ENCODE assay signal across 8 cellular contexts in genomic region chr19:3095375-3096191, GRCh38. TPM values are rescaled to one million over a fixed set of nuclear protein-coding genes. Genes with fewer than 3 reads are reported as not detected.
DNase-seq lines count a peak whose midpoint lies in the region; ATAC-seq, FAIRE-seq and TF ChIP-seq lines count a peak whose summit lies in the region.

No MANE protein-coding gene starts in this region.

- H3K4me3 ChIP-seq in Jurkat, Clone E6-1 (ENCODE audit: low read length), result no peak overlapping the region
- H3K4me3 ChIP-seq in fibroblast of villous mesenchyme (ENCODE audit: low read depth, low read length) (peak overlapping the region; percentile 93), skeletal muscle satellite cell (ENCODE audit: low read length) (peak overlapping the region; percentile 100)

- no peaks in the 10 kb centered on the region for H3K36me3 ChIP-seq in skeletal muscle satellite cell (ENCODE audit: insufficient read depth, low read length)

- DNase-seq in 8988T, result peak; percentile 37
- peak; percentile 40 for DNase-seq in Jurkat, Clone E6-1 (ENCODE audit: low read depth, low spot score)
- DNase-seq in activated T-cell treated with anti-CD3 and anti-CD28 coated beads, Interleukin-2, amount 50 U/mL, for 4 hours, result peak; percentile 68
- DNase-seq in fibroblast of villous mesenchyme (ENCODE audit: low read depth), result peak; percentile 35
- DNase-seq in NCI-H524 (lab: John Stamatoyannopoulos, UW), result no peak
- DNase-seq in urothelium cell line (ENCODE audit: low spot score), result no peak
- no peak for DNase-seq in GM19238 (ENCODE audit: insufficient read length, low spot score)

- no peaks in the 10 kb centered on the region for H3K27me3 ChIP-seq in skeletal muscle satellite cell (ENCODE audit: control insufficient read depth, insufficient read depth, low read length)

- peaks cover 19% of the 10 kb centered on the region for H3K27me3 Mint-ChIP-seq in activated T-cell treated with anti-CD3 and anti-CD28 coated beads, Interleukin-2, amount 50 U/mL, for 4 hours (ENCODE audit: low read depth)

- ATAC-seq in activated T-cell treated with anti-CD3 and anti-CD28 coated beads, Interleukin-2, amount 50 U/mL, for 4 hours, result peak; percentile 27 to 46

- H3K4me3 Mint-ChIP-seq in activated T-cell treated with anti-CD3 and anti-CD28 coated beads, Interleukin-2, amount 50 U/mL, for 4 hours, result peak overlapping the region; percentile 72

- peak overlapping the region; percentile 99 for H3K4me2 ChIP-seq in skeletal muscle satellite cell (ENCODE audit: low read length)

- no peaks in the 10 kb centered on the region for H3K9me3 ChIP-seq in skeletal muscle satellite cell (replicated peaks; ENCODE audit: low read length)

- no peak for FAIRE-seq in urothelium cell line (lab: Jason Lieb, UNC)

- TF ChIP-seq CTCF in fibroblast of villous mesenchyme (IDR thresholded peaks at IDR 0.05; ENCODE audit: insufficient read depth, low read depth, low read length), result no peak

- H3K36me3 Mint-ChIP-seq in activated T-cell treated with anti-CD3 and anti-CD28 coated beads, Interleukin-2, amount 50 U/mL, for 4 hours (ENCODE audit: insufficient read depth), result no peaks in the 10 kb centered on the region

- peaks cover 33% of the 10 kb centered on the region for H3K4me1 Mint-ChIP-seq in activated T-cell treated with anti-CD3 and anti-CD28 coated beads, Interleukin-2, amount 50 U/mL, for 4 hours (ENCODE audit: low read depth)

- peaks cover 42% of the 10 kb centered on the region for H3K4me1 ChIP-seq in skeletal muscle satellite cell (ENCODE audit: control insufficient read depth, insufficient read depth, low read length)

- no peaks in the 10 kb centered on the region for H3K9me3 Mint-ChIP-seq in activated T-cell treated with anti-CD3 and anti-CD28 coated beads, Interleukin-2, amount 50 U/mL, for 4 hours

- H3K9ac ChIP-seq in skeletal muscle satellite cell (ENCODE audit: low read depth, low read length), result peak overlapping the region; percentile 99

RNA-seq across cellular contexts. Expression of gene GNA11, which starts 1.4 kb away (rescaled TPM):
- 1.2 TPM for polyA plus RNA-seq in Jurkat, Clone E6-1 (2012; ENCODE audit: insufficient read depth, insufficient read length)
- 10 to 100 TPM in 2 of 3 donors, 1 to 10 TPM in 1; 8.0 to 13.5 (median 11.0) TPM for total RNA-seq in activated T-cell treated with anti-CD3 and anti-CD28 coated beads, Interleukin-2, amount 50 U/mL, for 4 hours
- 80.7 and 87.3 TPM in 2 replicates for total RNA-seq in fibroblast of villous mesenchyme
- total RNA-seq in skeletal muscle satellite cell (2012; rRNA removed), result 51.0 and 61.8 TPM in 2 replicates

RNA-seq across cellular contexts. Expression of gene TLE5, which starts 33.3 kb away (rescaled TPM):
- 1,043 TPM for polyA plus RNA-seq in Jurkat, Clone E6-1 (2012; ENCODE audit: insufficient read depth, insufficient read length)
- 100 to 1,000 TPM; 232 to 275 (median 258) TPM for total RNA-seq in activated T-cell treated with anti-CD3 and anti-CD28 coated beads, Interleukin-2, amount 50 U/mL, for 4 hours
- total RNA-seq in fibroblast of villous mesenchyme, result 289 and 301 TPM in 2 replicates
- total RNA-seq in skeletal muscle satellite cell (2012; rRNA removed), result 115 and 174 TPM in 2 replicates

RNA-seq across cellular contexts. Expression of gene GNA15, which starts 40.2 kb away (rescaled TPM):
- 53.0 TPM for polyA plus RNA-seq in Jurkat, Clone E6-1 (2012; ENCODE audit: insufficient read depth, insufficient read length)
- 10 to 100 TPM in 2 of 3 donors, 1 to 10 TPM in 1; 8.8 to 19.9 (median 11.3) TPM for total RNA-seq in activated T-cell treated with anti-CD3 and anti-CD28 coated beads, Interleukin-2, amount 50 U/mL, for 4 hours
- total RNA-seq in fibroblast of villous mesenchyme, result under 0.01 and 0.32 TPM in 2 replicates
- not detected in 2 replicates for total RNA-seq in skeletal muscle satellite cell (2012; rRNA removed)

Comparison
In these comparisons a context has a peak if more than half of its experiments do, and no peak if none do; other contexts are left out.
1. DNase-seq: peak in 8988T (single experiment), Jurkat, Clone E6-1 (single experiment), activated T-cell treated with anti-CD3 and anti-CD28 coated beads, Interleukin-2, amount 50 U/mL, for 4 hours (single experiment) and fibroblast of villous mesenchyme (single experiment); none in NCI-H524 (0 of 2), urothelium cell line (single experiment) and GM19238 (single experiment).